Comparison of ENCODE assay signal across 8 cellular contexts in genomic region chr17:40341808-40342574, GRCh38. TPM values are rescaled to one million over a fixed set of nuclear protein-coding genes. Genes with fewer than 3 reads are reported as not detected.
A peak's percentile ranks its signal among the peaks of the same experiment; 100 is the strongest.
DNase-seq lines count a peak whose midpoint lies in the region; ATAC-seq and TF ChIP-seq lines count a peak whose summit lies in the region.

No MANE protein-coding gene starts in this region.

- H3K27me3 ChIP-seq in Caco-2 (replicated peaks; ENCODE audit: control insufficient read depth, insufficient read depth, low read length), result no peaks in the 10 kb centered on the region
- H3K27me3 ChIP-seq in neuron (ENCODE audit: insufficient read depth, low read length), result no peaks in the 10 kb centered on the region

- peaks cover 41% of the 10 kb centered on the region for H3K36me3 Mint-ChIP-seq in Caco-2 (ENCODE audit: insufficient read depth, unreplicated experiment)
- peaks cover 26% of the 10 kb centered on the region for H3K36me3 Mint-ChIP-seq in activated T-helper 1 cell treated with anti-CD3 and anti-CD28 coated beads, Interleukin-12 subunit alpha, Interleukin-12 subunit beta, Interleukin-2, Interleukin-4 antibody, amounts not matched to agents 30 ng/mL and 10 ng/mL and 1 ng/mL, durations not matched to agents 14 hours and 24 hours and 36 hours (ENCODE audit: low read depth)

- peaks cover 34% of the 10 kb centered on the region for H3K4me1 Mint-ChIP-seq in Caco-2 (ENCODE audit: low read depth, unreplicated experiment)
- peaks cover 68% of the 10 kb centered on the region for H3K4me1 Mint-ChIP-seq in activated T-helper 1 cell treated with anti-CD3 and anti-CD28 coated beads, Interleukin-12 subunit alpha, Interleukin-12 subunit beta, Interleukin-2, Interleukin-4 antibody, amounts not matched to agents 30 ng/mL and 10 ng/mL and 1 ng/mL, durations not matched to agents 14 hours and 24 hours and 36 hours (ENCODE audit: low read depth)

- H3K4me3 Mint-ChIP-seq in Caco-2 (ENCODE audit: unreplicated experiment), result peak overlapping the region; percentile 89
- H3K4me3 Mint-ChIP-seq in activated T-helper 1 cell treated with anti-CD3 and anti-CD28 coated beads, Interleukin-12 subunit alpha, Interleukin-12 subunit beta, Interleukin-2, Interleukin-4 antibody, amounts not matched to agents 30 ng/mL and 10 ng/mL and 1 ng/mL, durations not matched to agents 14 hours and 24 hours and 36 hours, result peak overlapping the region; percentile 71

- POLR2A ChIA-PET in Caco-2 (lab: Charles Lee), result no interaction called here

- peak; percentile 88 to 89 for DNase-seq in Caco-2
- DNase-seq in LHCN-M2 (ENCODE audit: low read depth), result peak; percentile 63
- no peak for DNase-seq in activated T-helper 1 cell treated with anti-CD3 and anti-CD28 coated beads, Interleukin-12 subunit alpha, Interleukin-12 subunit beta, Interleukin-2, Interleukin-4 antibody, amounts not matched to agents 30 ng/mL and 10 ng/mL and 1 ng/mL, durations not matched to agents 14 hours and 24 hours and 36 hours (ENCODE audit: low spot score)
- DNase-seq in glomerular visceral epithelial cell (ENCODE audit: extremely low spot score), result peak; percentile 76
- no peak for DNase-seq in NK-92 treated with Interleukin-12 subunit alpha and Interleukin-12 subunit beta, amount 100 ng/mL, for 24 hours (lab: John Stamatoyannopoulos, UW)

- H3K9me3 ChIP-seq in Caco-2, result no peaks in the 10 kb centered on the region
- H3K9me3 ChIP-seq in neuron (ENCODE audit: low read length), result no peaks in the 10 kb centered on the region

- ATAC-seq in HG03457 (IDR thresholded peaks at IDR 0.05; ENCODE audit: unreplicated experiment) (no peak), HG03432 (IDR thresholded peaks at IDR 0.05; ENCODE audit: unreplicated experiment) (no peak)

- H3K27me3 Mint-ChIP-seq in Caco-2 (ENCODE audit: insufficient read depth, unreplicated experiment), result no peaks in the 10 kb centered on the region
- H3K27me3 Mint-ChIP-seq in activated T-helper 1 cell treated with anti-CD3 and anti-CD28 coated beads, Interleukin-12 subunit alpha, Interleukin-12 subunit beta, Interleukin-2, Interleukin-4 antibody, amounts not matched to agents 30 ng/mL and 10 ng/mL and 1 ng/mL, durations not matched to agents 14 hours and 24 hours and 36 hours (ENCODE audit: insufficient read depth), result no peaks in the 10 kb centered on the region

- peak overlapping the region; percentile 41 for H2AFZ ChIP-seq in neuron (ENCODE audit: low read depth, low read length)

- H3K4me3 ChIP-seq in Caco-2 (ENCODE audit: low read depth, low read length) (peak overlapping the region; percentile 80), neuron (ENCODE audit: low read length) (peak overlapping the region; percentile 59)

- TF ChIP-seq CTCF in Caco-2 (IDR thresholded peaks at IDR 0.05; ENCODE audit: insufficient read depth in 1 of 2, low read depth in 1 of 2, low read length in 1 of 2, severe bottlenecking in 1 of 2, unreplicated experiment in 1 of 2), result peak in 1 of 2 experiments; percentile 19

- intact Hi-C loops in Caco-2 (cut with micrococcal nuclease; ENCODE audit: unreplicated experiment), result loop anchor here (1.0 kb wide), 1 partner anchor 24 kb away; no protein-coding TSS in a partner anchor
- intact Hi-C loops in activated T-helper 1 cell treated with anti-CD3 and anti-CD28 coated beads, Interleukin-12 subunit alpha, Interleukin-12 subunit beta, Interleukin-2, Interleukin-4 antibody, amounts not matched to agents 30 ng/mL and 10 ng/mL and 1 ng/mL, durations not matched to agents 14 hours and 24 hours and 36 hours (cut with micrococcal nuclease), result loop anchor here (1.0 kb wide), 2 partner anchors 17 to 24 kb away; no protein-coding TSS in a partner anchor

- peaks cover 43% of the 10 kb centered on the region for H3K4me1 ChIP-seq in Caco-2
- H3K4me1 ChIP-seq in neuron (ENCODE audit: insufficient read depth, low read length), result peaks cover 45% of the 10 kb centered on the region

- no peaks in the 10 kb centered on the region for H3K36me3 ChIP-seq in Caco-2 (ENCODE audit: control insufficient read depth, insufficient read depth, low read length)
- no peaks in the 10 kb centered on the region for H3K36me3 ChIP-seq in neuron (ENCODE audit: insufficient read depth, low read length)

- H3K9me3 Mint-ChIP-seq in Caco-2 (ENCODE audit: unreplicated experiment), result no peaks in the 10 kb centered on the region
- H3K9me3 Mint-ChIP-seq in activated T-helper 1 cell treated with anti-CD3 and anti-CD28 coated beads, Interleukin-12 subunit alpha, Interleukin-12 subunit beta, Interleukin-2, Interleukin-4 antibody, amounts not matched to agents 30 ng/mL and 10 ng/mL and 1 ng/mL, durations not matched to agents 14 hours and 24 hours and 36 hours, result no peaks in the 10 kb centered on the region

- H3K27ac Mint-ChIP-seq in Caco-2 (ENCODE audit: unreplicated experiment), result peak overlapping the region; percentile 50
- H3K27ac Mint-ChIP-seq in activated T-helper 1 cell treated with anti-CD3 and anti-CD28 coated beads, Interleukin-12 subunit alpha, Interleukin-12 subunit beta, Interleukin-2, Interleukin-4 antibody, amounts not matched to agents 30 ng/mL and 10 ng/mL and 1 ng/mL, durations not matched to agents 14 hours and 24 hours and 36 hours, result no peak overlapping the region

- BruUV-seq in Caco-2 (replicated peaks; lab: Mats Ljungman, UMichigan), result no TSS peak

- CTCF ChIA-PET in Caco-2 (lab: Charles Lee), result interaction anchor here (0.7 to 2.4 kb wide), 7 partner anchors 13 to 123 kb away, joined by 3 to 15 read pairs (median 4); partner anchors contain the start of genes TOP2A and WIPF2

RNA-seq across cellular contexts. Expression of gene GJD3, which starts 22.5 kb away (rescaled TPM):
- not detected in 2 replicates for total RNA-seq in Caco-2 (2022)
- total RNA-seq in LHCN-M2 (2014; rRNA removed), result not detected in 2 replicates
- polyA plus RNA-seq in LHCN-M2 (2012), result 0.19 TPM
- total RNA-seq in activated T-helper 1 cell treated with anti-CD3 and anti-CD28 coated beads, Interleukin-12 subunit alpha, Interleukin-12 subunit beta, Interleukin-2, Interleukin-4 antibody, amounts not matched to agents 30 ng/mL and 10 ng/mL and 1 ng/mL, durations not matched to agents 14 hours and 24 hours and 36 hours, result 0.44 and 0.56 TPM in 2 replicates

RNA-seq across cellular contexts. Expression of gene RARA, which starts 33.0 kb away (rescaled TPM):
- 26.6 and 27.6 TPM in 2 replicates for total RNA-seq in Caco-2 (2022)
- 24.2 and 29.6 TPM in 2 replicates for total RNA-seq in LHCN-M2 (2014; rRNA removed)
- polyA plus RNA-seq in LHCN-M2 (2012), result 38.8 TPM
- 19.3 and 19.9 TPM in 2 replicates for total RNA-seq in activated T-helper 1 cell treated with anti-CD3 and anti-CD28 coated beads, Interleukin-12 subunit alpha, Interleukin-12 subunit beta, Interleukin-2, Interleukin-4 antibody, amounts not matched to agents 30 ng/mL and 10 ng/mL and 1 ng/mL, durations not matched to agents 14 hours and 24 hours and 36 hours

RNA-seq across cellular contexts. Expression of gene CDC6, which starts 54.3 kb away (rescaled TPM):
- total RNA-seq in Caco-2 (2022) (86.1 and 96.4 TPM in 2 replicates), LHCN-M2 (2014; rRNA removed) (43.2 and 46.6 TPM in 2 replicates)
- polyA plus RNA-seq in LHCN-M2 (2012), result 22.5 TPM
- total RNA-seq in activated T-helper 1 cell treated with anti-CD3 and anti-CD28 coated beads, Interleukin-12 subunit alpha, Interleukin-12 subunit beta, Interleukin-2, Interleukin-4 antibody, amounts not matched to agents 30 ng/mL and 10 ng/mL and 1 ng/mL, durations not matched to agents 14 hours and 24 hours and 36 hours, result 130 and 135 TPM in 2 replicates

Comparison
In these comparisons a context has a peak if more than half of its experiments do, and no peak if none do; other contexts are left out.
1. DNase-seq: peak in Caco-2 (2 of 2), LHCN-M2 (single experiment) and glomerular visceral epithelial cell (single experiment); none in activated T-helper 1 cell treated with anti-CD3 and anti-CD28 coated beads, Interleukin-12 subunit alpha, Interleukin-12 subunit beta, Interleukin-2, Interleukin-4 antibody, amounts not matched to agents 30 ng/mL and 10 ng/mL and 1 ng/mL, durations not matched to agents 14 hours and 24 hours and 36 hours (single experiment) and NK-92 treated with Interleukin-12 subunit alpha and Interleukin-12 subunit beta, amount 100 ng/mL, for 24 hours (single experiment).